Comparison of ENCODE assay signal across 9 cellular contexts in genomic region chr9:88988796-88989641, GRCh38. TPM values are rescaled to one million over a fixed set of nuclear protein-coding genes. Genes with fewer than 3 reads are reported as not detected.
DNase-seq lines count a peak whose midpoint lies in the region; ATAC-seq and TF ChIP-seq lines count a peak whose summit lies in the region.
"Had no signal": no experiment of that assay in that cellular context is flagged by ENCODE, and none has a peak within 500 bp of the region (broad histone marks: within the 10 kb centered on the region; RNA-seq: fewer than 3 reads in every experiment).

No MANE protein-coding gene starts in this region.

- H3K27me3 ChIP-seq in BJ (ENCODE audit: control insufficient read depth, insufficient read depth, low read length): no peaks in the 10 kb centered on the region

- H3K9me3 ChIP-seq in mucosa of descending colon: no peaks in the 10 kb centered on the region

- intact Hi-C loops in mucosa of descending colon (cut with DNase I, micrococcal nuclease): no loop called here

- H3K36me3 ChIP-seq in BJ (ENCODE audit: control insufficient read depth, insufficient read depth, low read length): peaks cover under 1% of the 10 kb centered on the region
- no peaks in the 10 kb centered on the region for H3K36me3 ChIP-seq in mucosa of descending colon (ENCODE audit: low read depth)

- peak overlapping the region; percentile 44 for H3K4me3 Mint-ChIP-seq in activated naive CD8-positive, alpha-beta T cell treated with anti-CD3 and anti-CD28 coated beads, Interleukin-2, amount 10 ng/mL, durations not matched to agents 7 days and 5 days

- peak; percentile 24 for DNase-seq in BJ (ENCODE audit: low read depth)
- no peak for DNase-seq in activated naive CD8-positive, alpha-beta T cell treated with anti-CD3 and anti-CD28 coated beads, Interleukin-2, amount 10 ng/mL, durations not matched to agents 7 days and 5 days
- DNase-seq in mucosa of descending colon: no peak
- DNase-seq in GM19238 (ENCODE audit: insufficient read length, low spot score): no peak
- DNase-seq in cerebellar cortex (ENCODE audit: low spot score): no peak
- DNase-seq in NCI-H146 treated with DMSO at 0.1 percent for 48 hours (lab: John Stamatoyannopoulos, UW; ENCODE audit: unreplicated experiment): no peak
- no peak for DNase-seq in HT-29 (ENCODE audit: low spot score)
- DNase-seq: NCI-H146 had no signal

- H3K4me3 ChIP-seq in BJ (ENCODE audit: low read depth, low read length): no peak overlapping the region
- H3K4me3 ChIP-seq in mucosa of descending colon: no peak overlapping the region

- H3K4me1 ChIP-seq in mucosa of descending colon (ENCODE audit: low read depth): peaks cover 3% of the 10 kb centered on the region

- peak overlapping the region; percentile 10 for H3K27ac Mint-ChIP-seq in activated naive CD8-positive, alpha-beta T cell treated with anti-CD3 and anti-CD28 coated beads, Interleukin-2, amount 10 ng/mL, durations not matched to agents 7 days and 5 days

- H3K27me3 Mint-ChIP-seq in activated naive CD8-positive, alpha-beta T cell treated with anti-CD3 and anti-CD28 coated beads, Interleukin-2, amount 10 ng/mL, durations not matched to agents 7 days and 5 days: peaks cover 30% of the 10 kb centered on the region

- POLR2A ChIA-PET in BJ (lab: Charles Lee): no interaction called here
- POLR2A ChIA-PET in activated naive CD8-positive, alpha-beta T cell treated with anti-CD3 and anti-CD28 coated beads, Interleukin-2, amount 10 ng/mL, durations not matched to agents 7 days and 5 days (lab: Charles Lee): no interaction called here

- TF ChIP-seq CTCF in BJ (IDR thresholded peaks at IDR 0.05; ENCODE audit: insufficient read depth, low read depth, low read length) (no peak), mucosa of descending colon (IDR thresholded peaks at IDR 0.05) (no peak)

- H3K36me3 Mint-ChIP-seq in activated naive CD8-positive, alpha-beta T cell treated with anti-CD3 and anti-CD28 coated beads, Interleukin-2, amount 10 ng/mL, durations not matched to agents 7 days and 5 days: no peaks in the 10 kb centered on the region

- no peaks in the 10 kb centered on the region for H3K9me3 Mint-ChIP-seq in activated naive CD8-positive, alpha-beta T cell treated with anti-CD3 and anti-CD28 coated beads, Interleukin-2, amount 10 ng/mL, durations not matched to agents 7 days and 5 days

- CTCF ChIA-PET in BJ (lab: Yijun Ruan, JAX): no interaction called here

- H3K4me1 Mint-ChIP-seq in activated naive CD8-positive, alpha-beta T cell treated with anti-CD3 and anti-CD28 coated beads, Interleukin-2, amount 10 ng/mL, durations not matched to agents 7 days and 5 days: peaks cover 15% of the 10 kb centered on the region

- ATAC-seq in HG02610 (IDR thresholded peaks at IDR 0.05; ENCODE audit: unreplicated experiment) (peak; percentile 53), mucosa of descending colon (peak; percentile 13)
- ATAC-seq in activated naive CD8-positive, alpha-beta T cell treated with anti-CD3 and anti-CD28 coated beads, Interleukin-2, amount 10 ng/mL, durations not matched to agents 7 days and 5 days (ENCODE audit: low read depth): peak; percentile 76

RNA-seq across cellular contexts. Expression of gene S1PR3, which starts 2.2 kb away (rescaled TPM):
- 20.3 and 21.3 TPM in 2 replicates for polyA plus RNA-seq in BJ (2011; rRNA removed)
- 28.9 and 34.7 TPM in 2 replicates for polyA minus RNA-seq in BJ (2011; rRNA and poly(A)+ RNA removed)
- total RNA-seq in activated naive CD8-positive, alpha-beta T cell treated with anti-CD3 and anti-CD28 coated beads, Interleukin-2, amount 10 ng/mL, durations not matched to agents 7 days and 5 days: under 1 TPM in 1 of 2 experiments, not detected in 1; 0.06 TPM
- total RNA-seq in mucosa of descending colon: 10 to 100 TPM in 1 of 3 donors, 1 to 10 TPM in 1, under 1 TPM in 1; 0.87 to 12.2 (median 3.0) TPM
- not detected in 2 replicates for total RNA-seq in HT-29 (2014; rRNA removed; shearing (Covaris generic))

Comparison
In these comparisons a context has a peak if more than half of its experiments do, and no peak if none do; other contexts are left out.
1. ATAC-seq: peak in every context shown above with its lines; median percentile 76 in activated naive CD8-positive, alpha-beta T cell treated with anti-CD3 and anti-CD28 coated beads, Interleukin-2, amount 10 ng/mL, durations not matched to agents 7 days and 5 days; 53 in HG02610; 13 in mucosa of descending colon.